16 cellular contexts compared by ENCODE assay signal in genomic region chr2:29463181-29463900, GRCh38.
DNase-seq lines count a peak whose midpoint lies in the region; ATAC-seq and TF ChIP-seq lines count a peak whose summit lies in the region.
"Had no signal": no experiment of that assay in that cellular context is flagged by ENCODE, and none has a peak within 500 bp of the region (broad histone marks: within the 10 kb centered on the region; RNA-seq: fewer than 3 reads in every experiment).

No MANE protein-coding gene starts in this region.

- H3K36me3 Mint-ChIP-seq in mesothelial cell of epicardium = no peaks in the 10 kb centered on the region
- no peaks in the 10 kb centered on the region for H3K36me3 Mint-ChIP-seq in naive thymus-derived CD8-positive, alpha-beta T cell
- H3K36me3 Mint-ChIP-seq: activated naive CD4-positive, alpha-beta T cell treated with anti-CD3 and anti-CD28 coated beads, Interleukin-2, amount 10 ng/mL, durations not matched to agents 7 days and 5 days; memory B cell had no signal

- H3K27me3 Mint-ChIP-seq in mesothelial cell of epicardium (ENCODE audit: low read depth) = no peaks in the 10 kb centered on the region
- peaks cover 5 to 29% (median 16%) of the 10 kb centered on the region in 5 donors for H3K27me3 Mint-ChIP-seq in naive thymus-derived CD8-positive, alpha-beta T cell
- H3K27me3 Mint-ChIP-seq: activated naive CD4-positive, alpha-beta T cell treated with anti-CD3 and anti-CD28 coated beads, Interleukin-2, amount 10 ng/mL, durations not matched to agents 7 days and 5 days had no signal

- peak overlapping the region; percentile 94 for H3K27ac Mint-ChIP-seq in mesothelial cell of epicardium
- H3K27ac Mint-ChIP-seq in naive thymus-derived CD8-positive, alpha-beta T cell = no peak overlapping the region
- H3K27ac Mint-ChIP-seq: activated CD8-positive, alpha-beta T cell treated with anti-CD3 and anti-CD28 coated beads for 36 hours; activated naive CD4-positive, alpha-beta T cell treated with anti-CD3 and anti-CD28 coated beads, Interleukin-2, amount 10 ng/mL, durations not matched to agents 7 days and 5 days; memory B cell; T-helper 2 cell treated with Interferon-gamma antibody and Interleukin-4, amounts not matched to agents 5 μg/mL and 100 μg/mL, for 36 hours had no signal

- H3K4me1 Mint-ChIP-seq in mesothelial cell of epicardium = peaks cover 10% of the 10 kb centered on the region
- H3K4me1 Mint-ChIP-seq in naive thymus-derived CD8-positive, alpha-beta T cell = no peaks in the 10 kb centered on the region
- H3K4me1 Mint-ChIP-seq: activated naive CD4-positive, alpha-beta T cell treated with anti-CD3 and anti-CD28 coated beads, Interleukin-2, amount 10 ng/mL, durations not matched to agents 7 days and 5 days; memory B cell had no signal

- H3K9me3 Mint-ChIP-seq in mesothelial cell of epicardium = peaks cover 7% of the 10 kb centered on the region
- H3K9me3 Mint-ChIP-seq in naive thymus-derived CD8-positive, alpha-beta T cell = peaks cover 0 to 3% (median 0%) of the 10 kb centered on the region in 9 donors
- H3K9me3 Mint-ChIP-seq: activated CD8-positive, alpha-beta T cell treated with anti-CD3 and anti-CD28 coated beads for 36 hours; activated naive CD4-positive, alpha-beta T cell treated with anti-CD3 and anti-CD28 coated beads, Interleukin-2, amount 10 ng/mL, durations not matched to agents 7 days and 5 days; T-helper 2 cell treated with Interferon-gamma antibody and Interleukin-4, amounts not matched to agents 5 μg/mL and 100 μg/mL, for 36 hours had no signal

- H3K4me3 Mint-ChIP-seq in mesothelial cell of epicardium = no peak overlapping the region
- H3K4me3 Mint-ChIP-seq in naive thymus-derived CD8-positive, alpha-beta T cell = no peak overlapping the region
- H3K4me3 Mint-ChIP-seq: activated CD8-positive, alpha-beta T cell treated with anti-CD3 and anti-CD28 coated beads for 36 hours; activated naive CD4-positive, alpha-beta T cell treated with anti-CD3 and anti-CD28 coated beads, Interleukin-2, amount 10 ng/mL, durations not matched to agents 7 days and 5 days; memory B cell; T-helper 2 cell treated with Interferon-gamma antibody and Interleukin-4, amounts not matched to agents 5 μg/mL and 100 μg/mL, for 36 hours had no signal

- POLR2A ChIA-PET in naive thymus-derived CD8-positive, alpha-beta T cell (lab: Charles Lee) = no interaction called here

- no peak for TF ChIP-seq CTCF in mesothelial cell of epicardium (IDR thresholded peaks at IDR 0.05; ENCODE audit: unreplicated experiment)

- DNase-seq in AG08396 (ENCODE audit: low spot score) = peak; percentile 59
- peak; percentile 90 for DNase-seq in LHCN-M2 (ENCODE audit: low read depth)
- peak; percentile 92 for DNase-seq in dedifferentiated amniotic fluid mesenchymal stem cell (ENCODE audit: extremely low spot score)
- no peak for DNase-seq in mesothelial cell of epicardium (ENCODE audit: low spot score in 2 of 2, unreplicated experiment in 2 of 2)
- DNase-seq in NCI-H345 (lab: John Stamatoyannopoulos, UW) = no peak
- no peak for DNase-seq in naive thymus-derived CD8-positive, alpha-beta T cell
- no peak for DNase-seq in RKO (ENCODE audit: low spot score)
- DNase-seq in ecto neural progenitor cell (ENCODE audit: low spot score) = no peak
- DNase-seq: activated CD8-positive, alpha-beta T cell treated with anti-CD3 and anti-CD28 coated beads for 36 hours; activated naive CD4-positive, alpha-beta T cell treated with anti-CD3 and anti-CD28 coated beads, Interleukin-2, amount 10 ng/mL, durations not matched to agents 7 days and 5 days; dorsolateral prefrontal cortex; hippocampal formation; NCI-H2029 treated with DMSO at 0.1 percent for 48 hours; psoas muscle had no signal

- ATAC-seq in naive thymus-derived CD8-positive, alpha-beta T cell = no peak
- ATAC-seq: activated CD8-positive, alpha-beta T cell treated with anti-CD3 and anti-CD28 coated beads for 36 hours; psoas muscle had no signal

Comparison
In these comparisons a context has a peak if more than half of its experiments do, and no peak if none do; other contexts are left out.
1. DNase-seq: peak in AG08396 (single experiment), LHCN-M2 (single experiment) and dedifferentiated amniotic fluid mesenchymal stem cell (single experiment); none in mesothelial cell of epicardium (0 of 2), NCI-H345 (single experiment), naive thymus-derived CD8-positive, alpha-beta T cell (0 of 10), RKO (single experiment) and ecto neural progenitor cell (single experiment).